ENCODE assay signal across 8 cellular contexts in genomic region chr11:2270322-2271076, GRCh38. TPM values are rescaled to one million over a fixed set of nuclear protein-coding genes. Genes with fewer than 3 reads are reported as not detected.
DNase-seq lines count a peak whose midpoint lies in the region; ATAC-seq lines count a peak whose summit lies in the region.

ASCL2 (minus strand) TSS chr11:2270588; CDS start chr11:2270332, 256 bp downstream.

- peaks cover 22% of the 10 kb centered on the region for H3K27me3 Mint-ChIP-seq in activated T-helper 2 cell treated with anti-CD3 and anti-CD28 coated beads, Interferon-gamma antibody, Interleukin-2, Interleukin-4, amounts not matched to agents 10 μg/mL and 5 μg/mL and 100 μg/mL, durations not matched to agents 14 hours and 24 hours and 36 hours (ENCODE audit: low read depth)
- peaks cover 51% of the 10 kb centered on the region for H3K27me3 Mint-ChIP-seq in stimulated activated memory B cell treated with anti-CD40 and anti-IgM and Interleukin-4, amounts not matched to agents 10 μg/mL and 1 μg/mL and 100 μg/mL, for 72 hours

- no peaks in the 10 kb centered on the region for H3K9me3 Mint-ChIP-seq in activated T-helper 2 cell treated with anti-CD3 and anti-CD28 coated beads, Interferon-gamma antibody, Interleukin-2, Interleukin-4, amounts not matched to agents 10 μg/mL and 5 μg/mL and 100 μg/mL, durations not matched to agents 14 hours and 24 hours and 36 hours
- no peaks in the 10 kb centered on the region for H3K9me3 Mint-ChIP-seq in stimulated activated memory B cell treated with anti-CD40 and anti-IgM and Interleukin-4, amounts not matched to agents 10 μg/mL and 1 μg/mL and 100 μg/mL, for 72 hours

- no peak within 1 kb of the TSS for H3K27ac Mint-ChIP-seq in activated T-helper 2 cell treated with anti-CD3 and anti-CD28 coated beads, Interferon-gamma antibody, Interleukin-2, Interleukin-4, amounts not matched to agents 10 μg/mL and 5 μg/mL and 100 μg/mL, durations not matched to agents 14 hours and 24 hours and 36 hours
- peak within 1 kb of the TSS; percentile 23 for H3K27ac Mint-ChIP-seq in stimulated activated memory B cell treated with anti-CD40 and anti-IgM and Interleukin-4, amounts not matched to agents 10 μg/mL and 1 μg/mL and 100 μg/mL, for 72 hours

- H3K4me1 Mint-ChIP-seq in activated T-helper 2 cell treated with anti-CD3 and anti-CD28 coated beads, Interferon-gamma antibody, Interleukin-2, Interleukin-4, amounts not matched to agents 10 μg/mL and 5 μg/mL and 100 μg/mL, durations not matched to agents 14 hours and 24 hours and 36 hours (ENCODE audit: low read depth) = peaks cover 12% of the 10 kb centered on the region
- peaks cover 34% of the 10 kb centered on the region for H3K4me1 Mint-ChIP-seq in stimulated activated memory B cell treated with anti-CD40 and anti-IgM and Interleukin-4, amounts not matched to agents 10 μg/mL and 1 μg/mL and 100 μg/mL, for 72 hours

- H3K4me3 Mint-ChIP-seq in activated T-helper 2 cell treated with anti-CD3 and anti-CD28 coated beads, Interferon-gamma antibody, Interleukin-2, Interleukin-4, amounts not matched to agents 10 μg/mL and 5 μg/mL and 100 μg/mL, durations not matched to agents 14 hours and 24 hours and 36 hours (ENCODE audit: low read depth) = no peak within 1 kb of the TSS
- H3K4me3 Mint-ChIP-seq in stimulated activated memory B cell treated with anti-CD40 and anti-IgM and Interleukin-4, amounts not matched to agents 10 μg/mL and 1 μg/mL and 100 μg/mL, for 72 hours = peak within 1 kb of the TSS; percentile 72

- intact Hi-C loops in activated T-helper 2 cell treated with anti-CD3 and anti-CD28 coated beads, Interferon-gamma antibody, Interleukin-2, Interleukin-4, amounts not matched to agents 10 μg/mL and 5 μg/mL and 100 μg/mL, durations not matched to agents 14 hours and 24 hours and 36 hours (cut with micrococcal nuclease) = no loop called here

- DNase-seq in NCI-H1417 (lab: John Stamatoyannopoulos, UW) (peak in 2 of 3 experiments; percentile 82 to 87), NCI-H1417 treated with DMSO at 0.1 percent for 48 hours (lab: John Stamatoyannopoulos, UW) (no peak), DMS79 (lab: John Stamatoyannopoulos, UW) (no peak), NCI-H510A (lab: John Stamatoyannopoulos, UW) (no peak), NCI-H187 (lab: John Stamatoyannopoulos, UW) (no peak)
- DNase-seq in activated T-helper 2 cell treated with anti-CD3 and anti-CD28 coated beads, Interferon-gamma antibody, Interleukin-2, Interleukin-4, amounts not matched to agents 10 μg/mL and 5 μg/mL and 100 μg/mL, durations not matched to agents 14 hours and 24 hours and 36 hours (ENCODE audit: low spot score) = peak; percentile 8

- no peak for ATAC-seq in stimulated activated memory B cell treated with anti-CD40 and anti-IgM and Interleukin-4, amounts not matched to agents 10 μg/mL and 1 μg/mL and 100 μg/mL, for 72 hours

- no peaks in the 10 kb centered on the region for H3K36me3 Mint-ChIP-seq in activated T-helper 2 cell treated with anti-CD3 and anti-CD28 coated beads, Interferon-gamma antibody, Interleukin-2, Interleukin-4, amounts not matched to agents 10 μg/mL and 5 μg/mL and 100 μg/mL, durations not matched to agents 14 hours and 24 hours and 36 hours (ENCODE audit: low read depth)
- H3K36me3 Mint-ChIP-seq in stimulated activated memory B cell treated with anti-CD40 and anti-IgM and Interleukin-4, amounts not matched to agents 10 μg/mL and 1 μg/mL and 100 μg/mL, for 72 hours = no peaks in the 10 kb centered on the region

- peak within 1 kb of the TSS; percentile 38 for H3K27ac ChIP-seq in layer of hippocampus (ENCODE audit: low read depth, low read length)

- H3K27me3 ChIP-seq in layer of hippocampus (ENCODE audit: control insufficient read depth, insufficient read depth, low read length) = peaks cover 25% of the 10 kb centered on the region

RNA-seq across cellular contexts. Expression of gene ASCL2, which starts in this region (rescaled TPM):
- total RNA-seq in activated T-helper 2 cell treated with anti-CD3 and anti-CD28 coated beads, Interferon-gamma antibody, Interleukin-2, Interleukin-4, amounts not matched to agents 10 μg/mL and 5 μg/mL and 100 μg/mL, durations not matched to agents 14 hours and 24 hours and 36 hours = 0.23 and 0.25 TPM in 2 replicates

Comparison
In these comparisons a context has a peak if more than half of its experiments do, and no peak if none do; other contexts are left out.
1. DNase-seq: peak in NCI-H1417 (2 of 3); none in NCI-H1417 treated with DMSO at 0.1 percent for 48 hours (single experiment), DMS79 (single experiment), NCI-H510A (single experiment) and NCI-H187 (0 of 2).
2. Peak in DNase-seq in activated T-helper 2 cell treated with anti-CD3 and anti-CD28 coated beads, Interferon-gamma antibody, Interleukin-2, Interleukin-4, amounts not matched to agents 10 μg/mL and 5 μg/mL and 100 μg/mL, durations not matched to agents 14 hours and 24 hours and 36 hours; RNA of the gene not detected or under 1 TPM.